In the genomic region with DNA sequence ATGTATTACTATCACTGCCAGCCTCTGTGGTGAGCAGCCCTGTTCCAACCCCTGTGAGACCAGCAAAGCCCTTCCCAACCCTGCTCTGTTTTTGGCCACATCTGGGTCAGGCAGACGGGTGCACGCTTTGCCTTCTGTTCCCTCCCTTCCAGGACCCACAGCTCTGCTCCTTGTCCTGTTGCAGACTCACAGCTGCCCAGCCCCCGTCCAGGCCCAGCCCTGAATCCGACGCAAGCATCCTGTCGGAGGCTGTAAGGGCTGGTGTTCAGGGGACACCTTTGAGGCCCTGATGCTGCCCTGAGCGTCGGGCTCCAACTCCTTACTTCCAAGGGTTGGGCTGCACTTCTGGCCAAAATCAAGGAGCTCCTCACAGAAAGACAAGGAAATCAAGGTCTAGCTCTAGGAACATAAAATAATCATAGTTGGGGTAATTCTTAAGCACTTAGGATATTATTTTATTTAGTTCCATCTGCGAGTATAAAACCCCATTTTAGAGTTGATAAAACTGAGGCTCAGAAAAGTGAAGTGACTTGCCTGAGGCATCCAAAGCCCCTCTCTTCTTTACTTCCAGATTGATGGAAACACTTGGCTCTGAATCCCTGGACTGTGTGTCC, we compare ENCODE assay signal across 1 cellular context.
TF ChIP-seq lines count a peak whose summit lies in the region.

No MANE protein-coding gene starts in this region.

TF ChIP-seq in HepG2, 621 proteins besides CTCF, POLR2A, EP300 and RAD21 (continued from another document):
- TF ChIP-seq ZNF264 (CRISPR knock-in tag; IDR thresholded peaks at IDR 0.05) (no peak), TSC22D2 (CRISPR knock-in tag; IDR thresholded peaks at IDR 0.05; ENCODE audit: borderline replicate concordance) (no peak), ZNF138 (CRISPR knock-in tag; IDR thresholded peaks at IDR 0.05; ENCODE audit: low read depth) (no peak), KDM5B (CRISPR knock-in tag; IDR thresholded peaks at IDR 0.05; ENCODE audit: borderline replicate concordance) (no peak; the same call in 1 of the 2 replicates), ZFP36 (IDR thresholded peaks at IDR 0.05; ENCODE audit: borderline replicate concordance, low read depth, low read length, partially characterized antibody) (no peak), MEIS1 (CRISPR knock-in tag; IDR thresholded peaks at IDR 0.05; ENCODE audit: borderline replicate concordance) (no peak), ERF (CRISPR knock-in tag; IDR thresholded peaks at IDR 0.05) (no peak), SMAD9 (CRISPR knock-in tag; IDR thresholded peaks at IDR 0.05) (0 out of 2 replicates have a peak, but pooled peaks have one; percentile 81), ZNF788 (CRISPR knock-in tag; IDR thresholded peaks at IDR 0.05; ENCODE audit: borderline replicate concordance) (no peak), RXRA (CRISPR knock-in tag; IDR thresholded peaks at IDR 0.05) (peak; percentile 35; the same call in 1 of the 2 replicates), MTA1 (CRISPR knock-in tag; IDR thresholded peaks at IDR 0.05; ENCODE audit: borderline replicate concordance) (0 out of 2 replicates have a peak, but pooled peaks have one; percentile 5), ZNF781 (CRISPR knock-in tag; IDR thresholded peaks at IDR 0.05; ENCODE audit: borderline replicate concordance, not compliant biosample characterization) (no peak), ZBTB38 (CRISPR knock-in tag; IDR thresholded peaks at IDR 0.05) (peak; percentile 99), ZSCAN25 (CRISPR knock-in tag; IDR thresholded peaks at IDR 0.05) (no peak), ZNF577 (CRISPR knock-in tag; IDR thresholded peaks at IDR 0.05; ENCODE audit: borderline replicate concordance, low read depth) (no peak), ZSCAN29 (CRISPR knock-in tag; conservative IDR thresholded peaks at IDR 0.05) (no peak), ZNF253 (CRISPR knock-in tag; IDR thresholded peaks at IDR 0.05; ENCODE audit: borderline replicate concordance) (no peak), ZNF773 (CRISPR knock-in tag; IDR thresholded peaks at IDR 0.05; ENCODE audit: borderline replicate concordance) (0 out of 2 replicates have a peak, but pooled peaks have one; percentile 67), NFYC (CRISPR knock-in tag; IDR thresholded peaks at IDR 0.05) (no peak), ZNF772 (CRISPR knock-in tag; IDR thresholded peaks at IDR 0.05) (no peak)
- TF ChIP-seq, protein P1, sequence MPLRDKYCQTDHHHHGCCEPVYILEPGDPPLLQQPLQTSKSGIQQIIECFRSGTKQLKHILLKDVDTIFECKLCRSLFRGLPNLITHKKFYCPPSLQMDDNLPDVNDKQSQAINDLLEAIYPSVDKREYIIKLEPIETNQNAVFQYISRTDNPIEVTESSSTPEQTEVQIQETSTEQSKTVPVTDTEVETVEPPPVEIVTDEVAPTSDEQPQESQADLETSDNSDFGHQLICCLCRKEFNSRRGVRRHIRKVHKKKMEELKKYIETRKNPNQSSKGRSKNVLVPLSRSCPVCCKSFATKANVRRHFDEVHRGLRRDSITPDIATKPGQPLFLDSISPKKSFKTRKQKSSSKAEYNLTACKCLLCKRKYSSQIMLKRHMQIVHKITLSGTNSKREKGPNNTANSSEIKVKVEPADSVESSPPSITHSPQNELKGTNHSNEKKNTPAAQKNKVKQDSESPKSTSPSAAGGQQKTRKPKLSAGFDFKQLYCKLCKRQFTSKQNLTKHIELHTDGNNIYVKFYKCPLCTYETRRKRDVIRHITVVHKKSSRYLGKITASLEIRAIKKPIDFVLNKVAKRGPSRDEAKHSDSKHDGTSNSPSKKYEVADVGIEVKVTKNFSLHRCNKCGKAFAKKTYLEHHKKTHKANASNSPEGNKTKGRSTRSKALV (CRISPR knock-in tag; IDR thresholded peaks at IDR 0.05), result no peak
- TF ChIP-seq, protein P2, sequence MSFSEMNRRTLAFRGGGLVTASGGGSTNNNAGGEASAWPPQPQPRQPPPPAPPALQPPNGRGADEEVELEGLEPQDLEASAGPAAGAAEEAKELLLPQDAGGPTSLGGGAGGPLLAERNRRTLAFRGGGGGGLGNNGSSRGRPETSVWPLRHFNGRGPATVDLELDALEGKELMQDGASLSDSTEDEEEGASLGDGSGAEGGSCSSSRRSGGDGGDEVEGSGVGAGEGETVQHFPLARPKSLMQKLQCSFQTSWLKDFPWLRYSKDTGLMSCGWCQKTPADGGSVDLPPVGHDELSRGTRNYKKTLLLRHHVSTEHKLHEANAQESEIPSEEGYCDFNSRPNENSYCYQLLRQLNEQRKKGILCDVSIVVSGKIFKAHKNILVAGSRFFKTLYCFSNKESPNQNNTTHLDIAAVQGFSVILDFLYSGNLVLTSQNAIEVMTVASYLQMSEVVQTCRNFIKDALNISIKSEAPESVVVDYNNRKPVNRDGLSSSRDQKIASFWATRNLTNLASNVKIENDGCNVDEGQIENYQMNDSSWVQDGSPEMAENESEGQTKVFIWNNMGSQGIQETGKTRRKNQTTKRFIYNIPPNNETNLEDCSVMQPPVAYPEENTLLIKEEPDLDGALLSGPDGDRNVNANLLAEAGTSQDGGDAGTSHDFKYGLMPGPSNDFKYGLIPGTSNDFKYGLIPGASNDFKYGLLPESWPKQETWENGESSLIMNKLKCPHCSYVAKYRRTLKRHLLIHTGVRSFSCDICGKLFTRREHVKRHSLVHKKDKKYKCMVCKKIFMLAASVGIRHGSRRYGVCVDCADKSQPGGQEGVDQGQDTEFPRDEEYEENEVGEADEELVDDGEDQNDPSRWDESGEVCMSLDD (CRISPR knock-in tag; IDR thresholded peaks at IDR 0.05; ENCODE audit: borderline replicate concordance), result no peak
- TF ChIP-seq, protein P3, sequence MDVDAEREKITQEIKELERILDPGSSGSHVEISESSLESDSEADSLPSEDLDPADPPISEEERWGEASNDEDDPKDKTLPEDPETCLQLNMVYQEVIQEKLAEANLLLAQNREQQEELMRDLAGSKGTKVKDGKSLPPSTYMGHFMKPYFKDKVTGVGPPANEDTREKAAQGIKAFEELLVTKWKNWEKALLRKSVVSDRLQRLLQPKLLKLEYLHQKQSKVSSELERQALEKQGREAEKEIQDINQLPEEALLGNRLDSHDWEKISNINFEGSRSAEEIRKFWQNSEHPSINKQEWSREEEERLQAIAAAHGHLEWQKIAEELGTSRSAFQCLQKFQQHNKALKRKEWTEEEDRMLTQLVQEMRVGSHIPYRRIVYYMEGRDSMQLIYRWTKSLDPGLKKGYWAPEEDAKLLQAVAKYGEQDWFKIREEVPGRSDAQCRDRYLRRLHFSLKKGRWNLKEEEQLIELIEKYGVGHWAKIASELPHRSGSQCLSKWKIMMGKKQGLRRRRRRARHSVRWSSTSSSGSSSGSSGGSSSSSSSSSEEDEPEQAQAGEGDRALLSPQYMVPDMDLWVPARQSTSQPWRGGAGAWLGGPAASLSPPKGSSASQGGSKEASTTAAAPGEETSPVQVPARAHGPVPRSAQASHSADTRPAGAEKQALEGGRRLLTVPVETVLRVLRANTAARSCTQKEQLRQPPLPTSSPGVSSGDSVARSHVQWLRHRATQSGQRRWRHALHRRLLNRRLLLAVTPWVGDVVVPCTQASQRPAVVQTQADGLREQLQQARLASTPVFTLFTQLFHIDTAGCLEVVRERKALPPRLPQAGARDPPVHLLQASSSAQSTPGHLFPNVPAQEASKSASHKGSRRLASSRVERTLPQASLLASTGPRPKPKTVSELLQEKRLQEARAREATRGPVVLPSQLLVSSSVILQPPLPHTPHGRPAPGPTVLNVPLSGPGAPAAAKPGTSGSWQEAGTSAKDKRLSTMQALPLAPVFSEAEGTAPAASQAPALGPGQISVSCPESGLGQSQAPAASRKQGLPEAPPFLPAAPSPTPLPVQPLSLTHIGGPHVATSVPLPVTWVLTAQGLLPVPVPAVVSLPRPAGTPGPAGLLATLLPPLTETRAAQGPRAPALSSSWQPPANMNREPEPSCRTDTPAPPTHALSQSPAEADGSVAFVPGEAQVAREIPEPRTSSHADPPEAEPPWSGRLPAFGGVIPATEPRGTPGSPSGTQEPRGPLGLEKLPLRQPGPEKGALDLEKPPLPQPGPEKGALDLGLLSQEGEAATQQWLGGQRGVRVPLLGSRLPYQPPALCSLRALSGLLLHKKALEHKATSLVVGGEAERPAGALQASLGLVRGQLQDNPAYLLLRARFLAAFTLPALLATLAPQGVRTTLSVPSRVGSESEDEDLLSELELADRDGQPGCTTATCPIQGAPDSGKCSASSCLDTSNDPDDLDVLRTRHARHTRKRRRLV (CRISPR knock-in tag; IDR thresholded peaks at IDR 0.05), result no peak
- TF ChIP-seq, protein P4, sequence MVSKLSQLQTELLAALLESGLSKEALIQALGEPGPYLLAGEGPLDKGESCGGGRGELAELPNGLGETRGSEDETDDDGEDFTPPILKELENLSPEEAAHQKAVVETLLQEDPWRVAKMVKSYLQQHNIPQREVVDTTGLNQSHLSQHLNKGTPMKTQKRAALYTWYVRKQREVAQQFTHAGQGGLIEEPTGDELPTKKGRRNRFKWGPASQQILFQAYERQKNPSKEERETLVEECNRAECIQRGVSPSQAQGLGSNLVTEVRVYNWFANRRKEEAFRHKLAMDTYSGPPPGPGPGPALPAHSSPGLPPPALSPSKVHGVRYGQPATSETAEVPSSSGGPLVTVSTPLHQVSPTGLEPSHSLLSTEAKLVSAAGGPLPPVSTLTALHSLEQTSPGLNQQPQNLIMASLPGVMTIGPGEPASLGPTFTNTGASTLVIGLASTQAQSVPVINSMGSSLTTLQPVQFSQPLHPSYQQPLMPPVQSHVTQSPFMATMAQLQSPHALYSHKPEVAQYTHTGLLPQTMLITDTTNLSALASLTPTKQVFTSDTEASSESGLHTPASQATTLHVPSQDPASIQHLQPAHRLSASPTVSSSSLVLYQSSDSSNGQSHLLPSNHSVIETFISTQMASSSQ (IDR thresholded peaks at IDR 0.05; ENCODE audit: low read depth), result no peak
- TF ChIP-seq, protein P4 (CRISPR knock-in tag; IDR thresholded peaks at IDR 0.05; ENCODE audit: borderline replicate concordance), result 0 out of 2 replicates have a peak, but pooled peaks have one; percentile 9
- TF ChIP-seq, protein P5, sequence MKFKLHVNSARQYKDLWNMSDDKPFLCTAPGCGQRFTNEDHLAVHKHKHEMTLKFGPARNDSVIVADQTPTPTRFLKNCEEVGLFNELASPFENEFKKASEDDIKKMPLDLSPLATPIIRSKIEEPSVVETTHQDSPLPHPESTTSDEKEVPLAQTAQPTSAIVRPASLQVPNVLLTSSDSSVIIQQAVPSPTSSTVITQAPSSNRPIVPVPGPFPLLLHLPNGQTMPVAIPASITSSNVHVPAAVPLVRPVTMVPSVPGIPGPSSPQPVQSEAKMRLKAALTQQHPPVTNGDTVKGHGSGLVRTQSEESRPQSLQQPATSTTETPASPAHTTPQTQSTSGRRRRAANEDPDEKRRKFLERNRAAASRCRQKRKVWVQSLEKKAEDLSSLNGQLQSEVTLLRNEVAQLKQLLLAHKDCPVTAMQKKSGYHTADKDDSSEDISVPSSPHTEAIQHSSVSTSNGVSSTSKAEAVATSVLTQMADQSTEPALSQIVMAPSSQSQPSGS (CRISPR knock-in tag; IDR thresholded peaks at IDR 0.05), result no peak
- TF ChIP-seq, protein P6, sequence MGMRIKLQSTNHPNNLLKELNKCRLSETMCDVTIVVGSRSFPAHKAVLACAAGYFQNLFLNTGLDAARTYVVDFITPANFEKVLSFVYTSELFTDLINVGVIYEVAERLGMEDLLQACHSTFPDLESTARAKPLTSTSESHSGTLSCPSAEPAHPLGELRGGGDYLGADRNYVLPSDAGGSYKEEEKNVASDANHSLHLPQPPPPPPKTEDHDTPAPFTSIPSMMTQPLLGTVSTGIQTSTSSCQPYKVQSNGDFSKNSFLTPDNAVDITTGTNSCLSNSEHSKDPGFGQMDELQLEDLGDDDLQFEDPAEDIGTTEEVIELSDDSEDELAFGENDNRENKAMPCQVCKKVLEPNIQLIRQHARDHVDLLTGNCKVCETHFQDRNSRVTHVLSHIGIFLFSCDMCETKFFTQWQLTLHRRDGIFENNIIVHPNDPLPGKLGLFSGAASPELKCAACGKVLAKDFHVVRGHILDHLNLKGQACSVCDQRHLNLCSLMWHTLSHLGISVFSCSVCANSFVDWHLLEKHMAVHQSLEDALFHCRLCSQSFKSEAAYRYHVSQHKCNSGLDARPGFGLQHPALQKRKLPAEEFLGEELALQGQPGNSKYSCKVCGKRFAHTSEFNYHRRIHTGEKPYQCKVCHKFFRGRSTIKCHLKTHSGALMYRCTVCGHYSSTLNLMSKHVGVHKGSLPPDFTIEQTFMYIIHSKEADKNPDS (CRISPR knock-in tag; IDR thresholded peaks at IDR 0.05), result 0 out of 2 replicates have a peak, but pooled peaks have one; percentile 61
- TF ChIP-seq, protein P7, sequence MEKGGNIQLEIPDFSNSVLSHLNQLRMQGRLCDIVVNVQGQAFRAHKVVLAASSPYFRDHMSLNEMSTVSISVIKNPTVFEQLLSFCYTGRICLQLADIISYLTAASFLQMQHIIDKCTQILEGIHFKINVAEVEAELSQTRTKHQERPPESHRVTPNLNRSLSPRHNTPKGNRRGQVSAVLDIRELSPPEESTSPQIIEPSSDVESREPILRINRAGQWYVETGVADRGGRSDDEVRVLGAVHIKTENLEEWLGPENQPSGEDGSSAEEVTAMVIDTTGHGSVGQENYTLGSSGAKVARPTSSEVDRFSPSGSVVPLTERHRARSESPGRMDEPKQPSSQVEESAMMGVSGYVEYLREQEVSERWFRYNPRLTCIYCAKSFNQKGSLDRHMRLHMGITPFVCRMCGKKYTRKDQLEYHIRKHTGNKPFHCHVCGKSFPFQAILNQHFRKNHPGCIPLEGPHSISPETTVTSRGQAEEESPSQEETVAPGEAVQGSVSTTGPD (CRISPR knock-in tag; IDR thresholded peaks at IDR 0.05), result no peak
